Comparison of ENCODE assay signal across 1 cellular context in the genomic region with DNA sequence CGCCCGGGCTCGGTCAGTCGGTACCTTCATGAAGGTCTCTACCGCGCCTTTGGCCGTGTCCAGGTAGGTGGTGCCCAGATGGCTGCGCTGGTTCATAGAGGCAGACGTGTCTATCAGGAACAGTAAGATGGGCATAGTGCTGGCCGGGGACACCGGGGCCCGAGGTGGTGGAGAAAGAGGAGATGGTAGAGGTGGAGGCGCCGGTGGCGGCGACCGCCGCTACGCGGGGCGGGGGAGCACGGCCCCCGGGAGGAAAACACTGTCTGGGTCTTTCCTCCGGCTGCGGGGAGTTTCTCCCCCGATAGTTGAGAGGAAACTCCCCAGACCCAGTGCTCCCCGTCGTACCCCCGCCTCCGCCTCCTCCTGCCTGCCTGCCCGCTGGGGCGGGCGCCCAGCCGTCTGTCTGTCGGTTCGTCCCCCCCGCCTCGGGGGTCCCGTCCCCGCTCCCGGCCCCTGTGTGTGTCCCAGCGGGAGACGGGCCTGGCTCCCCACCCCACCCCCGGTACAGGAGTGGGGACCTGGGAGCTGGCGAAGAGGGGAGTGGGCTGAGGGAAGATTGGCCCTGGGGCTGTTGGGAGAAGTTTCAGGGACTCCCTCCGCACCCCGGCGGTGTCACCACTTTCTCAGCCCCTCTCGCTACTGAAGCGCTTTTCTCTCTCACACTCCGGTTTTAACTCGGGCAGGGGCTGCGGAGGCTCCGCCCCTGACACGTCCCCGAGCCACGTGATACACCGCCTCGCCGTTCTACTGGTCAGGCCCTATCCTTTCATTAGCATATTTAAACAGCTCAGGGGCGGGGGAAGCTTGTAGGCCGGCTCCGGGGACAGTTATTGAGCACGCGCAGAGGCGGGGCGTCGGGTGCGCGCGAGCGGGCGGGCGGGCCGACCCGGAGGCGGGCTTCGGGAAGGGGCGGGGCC.
A peak's percentile ranks its signal among the peaks of the same experiment; 100 is the strongest.
TF ChIP-seq lines count a peak whose summit lies in the region.

A gene with protein sequence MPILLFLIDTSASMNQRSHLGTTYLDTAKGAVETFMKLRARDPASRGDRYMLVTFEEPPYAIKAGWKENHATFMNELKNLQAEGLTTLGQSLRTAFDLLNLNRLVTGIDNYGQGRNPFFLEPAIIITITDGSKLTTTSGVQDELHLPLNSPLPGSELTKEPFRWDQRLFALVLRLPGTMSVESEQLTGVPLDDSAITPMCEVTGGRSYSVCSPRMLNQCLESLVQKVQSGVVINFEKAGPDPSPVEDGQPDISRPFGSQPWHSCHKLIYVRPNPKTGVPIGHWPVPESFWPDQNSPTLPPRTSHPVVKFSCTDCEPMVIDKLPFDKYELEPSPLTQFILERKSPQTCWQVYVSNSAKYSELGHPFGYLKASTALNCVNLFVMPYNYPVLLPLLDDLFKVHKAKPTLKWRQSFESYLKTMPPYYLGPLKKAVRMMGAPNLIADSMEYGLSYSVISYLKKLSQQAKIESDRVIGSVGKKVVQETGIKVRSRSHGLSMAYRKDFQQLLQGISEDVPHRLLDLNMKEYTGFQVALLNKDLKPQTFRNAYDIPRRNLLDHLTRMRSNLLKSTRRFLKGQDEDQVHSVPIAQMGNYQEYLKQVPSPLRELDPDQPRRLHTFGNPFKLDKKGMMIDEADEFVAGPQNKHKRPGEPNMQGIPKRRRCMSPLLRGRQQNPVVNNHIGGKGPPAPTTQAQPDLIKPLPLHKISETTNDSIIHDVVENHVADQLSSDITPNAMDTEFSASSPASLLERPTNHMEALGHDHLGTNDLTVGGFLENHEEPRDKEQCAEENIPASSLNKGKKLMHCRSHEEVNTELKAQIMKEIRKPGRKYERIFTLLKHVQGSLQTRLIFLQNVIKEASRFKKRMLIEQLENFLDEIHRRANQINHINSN (minus strand): TSS at position 646 of the 917 bp plus-strand sequence. CDS start 511 bp downstream, at position 135.

TF ChIP-seq in HEK293, 187 proteins besides CTCF, POLR2A, EP300 and RAD21 (continued from another document):
- TF ChIP-seq, protein P1, sequence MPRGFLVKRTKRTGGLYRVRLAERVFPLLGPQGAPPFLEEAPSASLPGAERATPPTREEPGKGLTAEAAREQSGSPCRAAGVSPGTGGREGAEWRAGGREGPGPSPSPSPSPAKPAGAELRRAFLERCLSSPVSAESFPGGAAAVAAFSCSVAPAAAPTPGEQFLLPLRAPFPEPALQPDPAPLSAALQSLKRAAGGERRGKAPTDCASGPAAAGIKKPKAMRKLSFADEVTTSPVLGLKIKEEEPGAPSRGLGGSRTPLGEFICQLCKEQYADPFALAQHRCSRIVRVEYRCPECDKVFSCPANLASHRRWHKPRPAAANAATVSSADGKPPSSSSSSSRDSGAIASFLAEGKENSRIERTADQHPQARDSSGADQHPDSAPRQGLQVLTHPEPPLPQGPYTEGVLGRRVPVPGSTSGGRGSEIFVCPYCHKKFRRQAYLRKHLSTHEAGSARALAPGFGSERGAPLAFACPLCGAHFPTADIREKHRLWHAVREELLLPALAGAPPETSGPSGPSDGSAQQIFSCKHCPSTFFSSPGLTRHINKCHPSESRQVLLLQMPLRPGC (tag by site-specific recombination; IDR thresholded peaks at IDR 0.05), result peak; percentile 12; the same call in 1 of the 2 replicates
- TF ChIP-seq ZNF558 (tag by site-specific recombination; IDR thresholded peaks at IDR 0.05), result peak; percentile 14; the same call in 1 of the 2 replicates
- peak; percentile 61 for TF ChIP-seq SP7 (tag by site-specific recombination; IDR thresholded peaks at IDR 0.05)
- peak; percentile 91 for TF ChIP-seq ZNF341 (tag by site-specific recombination; IDR thresholded peaks at IDR 0.05; ENCODE audit: low read depth)
- TF ChIP-seq, protein P2, sequence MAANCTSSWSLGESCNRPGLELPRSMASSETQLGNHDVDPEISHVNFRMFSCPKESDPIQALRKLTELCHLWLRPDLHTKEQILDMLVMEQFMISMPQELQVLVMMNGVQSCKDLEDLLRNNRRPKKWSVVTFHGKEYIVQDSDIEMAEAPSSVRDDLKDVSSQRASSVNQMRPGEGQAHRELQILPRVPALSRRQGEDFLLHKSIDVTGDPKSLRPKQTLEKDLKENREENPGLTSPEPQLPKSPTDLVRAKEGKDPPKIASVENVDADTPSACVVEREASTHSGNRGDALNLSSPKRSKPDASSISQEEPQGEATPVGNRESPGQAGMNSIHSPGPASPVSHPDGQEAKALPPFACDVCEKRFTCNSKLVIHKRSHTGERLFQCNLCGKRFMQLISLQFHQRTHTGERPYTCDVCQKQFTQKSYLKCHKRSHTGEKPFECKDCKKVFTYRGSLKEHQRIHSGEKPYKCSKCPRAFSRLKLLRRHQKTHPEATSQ (tag by site-specific recombination; IDR thresholded peaks at IDR 0.05), result no peak
- no peak for TF ChIP-seq ZNF791 (tag by site-specific recombination; IDR thresholded peaks at IDR 0.05)
- TF ChIP-seq ZBTB7A (tag by site-specific recombination; IDR thresholded peaks at IDR 0.05; ENCODE audit: low read depth), result peak; percentile 93
- TF ChIP-seq SP2 (tag by site-specific recombination; IDR thresholded peaks at IDR 0.05), result peak; percentile 69
- TF ChIP-seq ZNF76 (tag by site-specific recombination; IDR thresholded peaks at IDR 0.05; ENCODE audit: borderline replicate concordance, low read depth), result peak; percentile 82
- TF ChIP-seq, protein P3, sequence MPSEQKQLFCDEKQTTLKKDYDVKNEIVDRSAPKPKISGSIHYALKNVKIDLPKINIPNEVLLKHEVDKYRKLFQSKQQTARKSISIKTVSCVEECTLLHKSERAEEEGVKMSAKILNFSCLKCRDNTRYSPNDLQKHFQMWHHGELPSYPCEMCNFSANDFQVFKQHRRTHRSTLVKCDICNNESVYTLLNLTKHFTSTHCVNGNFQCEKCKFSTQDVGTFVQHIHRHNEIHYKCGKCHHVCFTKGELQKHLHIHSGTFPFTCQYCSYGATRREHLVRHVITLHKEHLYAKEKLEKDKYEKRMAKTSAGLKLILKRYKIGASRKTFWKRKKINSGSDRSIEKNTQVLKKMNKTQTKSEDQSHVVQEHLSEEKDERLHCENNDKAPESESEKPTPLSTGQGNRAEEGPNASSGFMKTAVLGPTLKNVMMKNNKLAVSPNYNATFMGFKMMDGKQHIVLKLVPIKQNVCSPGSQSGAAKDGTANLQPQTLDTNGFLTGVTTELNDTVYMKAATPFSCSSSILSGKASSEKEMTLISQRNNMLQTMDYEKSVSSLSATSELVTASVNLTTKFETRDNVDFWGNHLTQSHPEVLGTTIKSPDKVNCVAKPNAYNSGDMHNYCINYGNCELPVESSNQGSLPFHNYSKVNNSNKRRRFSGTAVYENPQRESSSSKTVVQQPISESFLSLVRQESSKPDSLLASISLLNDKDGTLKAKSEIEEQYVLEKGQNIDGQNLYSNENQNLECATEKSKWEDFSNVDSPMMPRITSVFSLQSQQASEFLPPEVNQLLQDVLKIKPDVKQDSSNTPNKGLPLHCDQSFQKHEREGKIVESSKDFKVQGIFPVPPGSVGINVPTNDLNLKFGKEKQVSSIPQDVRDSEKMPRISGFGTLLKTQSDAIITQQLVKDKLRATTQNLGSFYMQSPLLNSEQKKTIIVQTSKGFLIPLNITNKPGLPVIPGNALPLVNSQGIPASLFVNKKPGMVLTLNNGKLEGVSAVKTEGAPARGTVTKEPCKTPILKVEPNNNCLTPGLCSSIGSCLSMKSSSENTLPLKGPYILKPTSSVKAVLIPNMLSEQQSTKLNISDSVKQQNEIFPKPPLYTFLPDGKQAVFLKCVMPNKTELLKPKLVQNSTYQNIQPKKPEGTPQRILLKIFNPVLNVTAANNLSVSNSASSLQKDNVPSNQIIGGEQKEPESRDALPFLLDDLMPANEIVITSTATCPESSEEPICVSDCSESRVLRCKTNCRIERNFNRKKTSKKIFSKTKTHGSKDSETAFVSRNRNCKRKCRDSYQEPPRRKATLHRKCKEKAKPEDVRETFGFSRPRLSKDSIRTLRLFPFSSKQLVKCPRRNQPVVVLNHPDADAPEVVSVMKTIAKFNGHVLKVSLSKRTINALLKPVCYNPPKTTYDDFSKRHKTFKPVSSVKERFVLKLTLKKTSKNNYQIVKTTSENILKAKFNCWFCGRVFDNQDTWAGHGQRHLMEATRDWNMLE (tag by site-specific recombination; conservative IDR thresholded peaks at IDR 0.05; ENCODE audit: low read depth), result no peak
- TF ChIP-seq, protein P4, sequence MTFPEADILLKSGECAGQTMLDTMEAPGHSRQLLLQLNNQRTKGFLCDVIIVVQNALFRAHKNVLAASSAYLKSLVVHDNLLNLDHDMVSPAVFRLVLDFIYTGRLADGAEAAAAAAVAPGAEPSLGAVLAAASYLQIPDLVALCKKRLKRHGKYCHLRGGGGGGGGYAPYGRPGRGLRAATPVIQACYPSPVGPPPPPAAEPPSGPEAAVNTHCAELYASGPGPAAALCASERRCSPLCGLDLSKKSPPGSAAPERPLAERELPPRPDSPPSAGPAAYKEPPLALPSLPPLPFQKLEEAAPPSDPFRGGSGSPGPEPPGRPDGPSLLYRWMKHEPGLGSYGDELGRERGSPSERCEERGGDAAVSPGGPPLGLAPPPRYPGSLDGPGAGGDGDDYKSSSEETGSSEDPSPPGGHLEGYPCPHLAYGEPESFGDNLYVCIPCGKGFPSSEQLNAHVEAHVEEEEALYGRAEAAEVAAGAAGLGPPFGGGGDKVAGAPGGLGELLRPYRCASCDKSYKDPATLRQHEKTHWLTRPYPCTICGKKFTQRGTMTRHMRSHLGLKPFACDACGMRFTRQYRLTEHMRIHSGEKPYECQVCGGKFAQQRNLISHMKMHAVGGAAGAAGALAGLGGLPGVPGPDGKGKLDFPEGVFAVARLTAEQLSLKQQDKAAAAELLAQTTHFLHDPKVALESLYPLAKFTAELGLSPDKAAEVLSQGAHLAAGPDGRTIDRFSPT (tag by site-specific recombination; IDR thresholded peaks at IDR 0.05), result peak; percentile 39; the same call in 1 of the 2 replicates
- peak; percentile 66; the same call in 1 of the 2 replicates for TF ChIP-seq MZF1 (tag by site-specific recombination; IDR thresholded peaks at IDR 0.05; ENCODE audit: borderline replicate concordance)
TF ChIP-seq in HEK293: peak in this region for 58.
